ENCODE assay signal across 35 cellular contexts in the genomic region with DNA sequence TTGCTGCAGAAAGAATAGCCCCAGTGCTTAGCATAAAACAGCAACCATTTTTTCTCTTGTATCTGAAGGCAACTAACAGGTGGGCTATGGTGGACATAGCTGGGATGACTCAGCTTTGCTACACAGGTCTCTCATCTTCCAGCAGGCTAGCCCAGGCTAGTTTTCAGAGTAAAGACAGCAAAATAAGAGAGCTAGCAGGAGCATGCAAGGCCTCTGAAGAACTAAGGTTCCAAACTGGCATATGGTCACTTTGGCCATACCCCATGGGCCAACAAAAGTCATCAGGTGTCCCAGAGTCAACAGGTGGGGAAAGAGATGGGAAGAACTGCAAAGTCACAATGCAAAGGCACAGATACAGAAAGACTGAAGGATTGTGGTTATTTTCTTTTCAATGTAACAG.
"Had no signal": no experiment of that assay in that cellular context is flagged by ENCODE, and none has a peak within 500 bp of the region (broad histone marks: within the 10 kb centered on the region; RNA-seq: fewer than 3 reads in every experiment).

No MANE protein-coding gene starts in this region.

- H3K27me3 ChIP-seq: ascending aorta had no signal

- H3K36me3 Mint-ChIP-seq: activated CD4-positive, alpha-beta memory T cell treated with anti-CD3 and anti-CD28 coated beads for 36 hours; activated naive CD4-positive, alpha-beta T cell treated with anti-CD3 and anti-CD28 coated beads, Interleukin-2, amount 50 U/mL, for 24 hours; activated naive CD8-positive, alpha-beta T cell; activated naive CD8-positive, alpha-beta T cell treated with anti-CD3 and anti-CD28 coated beads, Interleukin-2, amount 10 ng/mL, durations not matched to agents 7 days and 5 days; brain had no signal

- H3K4me1 Mint-ChIP-seq: activated B cell treated with CpG ODN at 0.5 μM for 24 hours; activated CD4-positive, alpha-beta T cell treated with anti-CD3 and anti-CD28 coated beads, Interleukin-2, amount 10 ng/mL, durations not matched to agents 24 days and 14 days; activated naive CD4-positive, alpha-beta T cell treated with anti-CD3 and anti-CD28 coated beads, Interleukin-2, amount 50 U/mL, for 24 hours; activated naive CD8-positive, alpha-beta T cell treated with anti-CD3 and anti-CD28 coated beads, Interleukin-2, amount 10 ng/mL, durations not matched to agents 7 days and 5 days; activated naive CD8-positive, alpha-beta T cell treated with anti-CD3 and anti-CD28 coated beads, Interleukin-2, amount 50 U/mL, for 24 hours; activated T-helper 17 cell treated with anti-CD3 and anti-CD28 coated beads, Interleukin-2, amount 50 U/mL, for 72 hours had no signal

- H3K4me3 ChIP-seq: ascending aorta had no signal

- H3K9me3 ChIP-seq: ascending aorta had no signal

- FAIRE-seq: TTC549 had no signal

- H3K27me3 Mint-ChIP-seq: activated B cell treated with CpG ODN at 0.5 μM for 24 hours; activated CD4-positive, alpha-beta memory T cell treated with anti-CD3 and anti-CD28 coated beads for 36 hours; activated CD4-positive, alpha-beta T cell treated with anti-CD3 and anti-CD28 coated beads, Interleukin-2, amount 10 ng/mL, durations not matched to agents 24 days and 14 days; activated CD8-positive, alpha-beta T cell treated with anti-CD3 and anti-CD28 coated beads for 36 hours; activated naive CD4-positive, alpha-beta T cell treated with anti-CD3 and anti-CD28 coated beads, Interleukin-2, amount 50 U/mL, for 24 hours; activated naive CD8-positive, alpha-beta T cell treated with anti-CD3 and anti-CD28 coated beads, Interleukin-2, amount 50 U/mL, for 24 hours had no signal

- H3K36me3 ChIP-seq: ascending aorta had no signal

- H3K9me3 Mint-ChIP-seq: activated B cell treated with CpG ODN at 0.5 μM for 24 hours; activated CD4-positive, alpha-beta memory T cell treated with anti-CD3 and anti-CD28 coated beads for 36 hours; activated CD4-positive, alpha-beta T cell treated with anti-CD3 and anti-CD28 coated beads, Interleukin-2, amount 10 ng/mL, durations not matched to agents 24 days and 14 days; activated CD8-positive, alpha-beta T cell treated with anti-CD3 and anti-CD28 coated beads for 36 hours; activated naive CD4-positive, alpha-beta T cell treated with anti-CD3 and anti-CD28 coated beads, Interleukin-2, amount 50 U/mL, for 24 hours; activated naive CD8-positive, alpha-beta T cell treated with anti-CD3 and anti-CD28 coated beads, Interleukin-2, amount 10 ng/mL, durations not matched to agents 7 days and 5 days; activated naive CD8-positive, alpha-beta T cell treated with anti-CD3 and anti-CD28 coated beads, Interleukin-2, amount 50 U/mL, for 24 hours; activated T-cell treated with anti-CD3 and anti-CD28 coated beads, Interleukin-2, amount 50 U/mL, for 4 hours; activated T-helper 1 cell treated with anti-CD3 and anti-CD28 coated beads, Interleukin-12 subunit alpha, Interleukin-12 subunit beta, Interleukin-2, Interleukin-4 antibody, amounts not matched to agents 30 ng/mL and 10 ng/mL and 1 ng/mL, durations not matched to agents 14 hours and 24 hours and 36 hours; T-helper 1 cell treated with Interleukin-12 subunit alpha and Interleukin-12 subunit beta and Interleukin-4 antibody, amounts not matched to agents 30 μg/mL and 1 μg/mL, for 36 hours; T-helper 2 cell treated with Interferon-gamma antibody and Interleukin-4, amounts not matched to agents 5 μg/mL and 100 μg/mL, for 36 hours had no signal

- H3K4me3 Mint-ChIP-seq: activated B cell treated with CpG ODN at 0.5 μM for 24 hours; activated CD4-positive, alpha-beta memory T cell treated with anti-CD3 and anti-CD28 coated beads for 36 hours; activated CD4-positive, alpha-beta T cell treated with anti-CD3 and anti-CD28 coated beads, Interleukin-2, amount 10 ng/mL, durations not matched to agents 24 days and 14 days; activated CD8-positive, alpha-beta T cell treated with anti-CD3 and anti-CD28 coated beads for 36 hours; activated naive CD4-positive, alpha-beta T cell treated with anti-CD3 and anti-CD28 coated beads for 36 hours; activated naive CD4-positive, alpha-beta T cell treated with anti-CD3 and anti-CD28 coated beads, Interleukin-2, amount 50 U/mL, for 24 hours; activated naive CD8-positive, alpha-beta T cell; activated naive CD8-positive, alpha-beta T cell treated with anti-CD3 and anti-CD28 coated beads, Interleukin-2, amount 10 ng/mL, durations not matched to agents 7 days and 5 days; activated naive CD8-positive, alpha-beta T cell treated with anti-CD3 and anti-CD28 coated beads, Interleukin-2, amount 50 U/mL, for 24 hours; activated T-cell treated with anti-CD3 and anti-CD28 coated beads, Interleukin-2, amount 50 U/mL, for 4 hours; activated T-cell treated with anti-CD3 and anti-CD28 coated beads, Interleukin-2, amount 50 U/mL, for 72 hours; activated T-helper 1 cell treated with anti-CD3 and anti-CD28 coated beads, Interleukin-12 subunit alpha, Interleukin-12 subunit beta, Interleukin-2, Interleukin-4 antibody, amounts not matched to agents 30 ng/mL and 10 ng/mL and 1 ng/mL, durations not matched to agents 14 hours and 24 hours and 36 hours; activated T-helper 17 cell treated with anti-CD3 and anti-CD28 coated beads, Interleukin-2, amount 50 U/mL, for 72 hours; T-helper 1 cell treated with Interleukin-12 subunit alpha and Interleukin-12 subunit beta and Interleukin-4 antibody, amounts not matched to agents 30 μg/mL and 1 μg/mL, for 36 hours; T-helper 2 cell treated with Interferon-gamma antibody and Interleukin-4, amounts not matched to agents 5 μg/mL and 100 μg/mL, for 36 hours had no signal

- H3K27ac ChIP-seq: ascending aorta, VCaP had no signal

- H3K4me1 ChIP-seq: ascending aorta had no signal

- H3K27ac Mint-ChIP-seq: activated B cell treated with CpG ODN at 0.5 μM for 24 hours; activated CD4-positive, alpha-beta memory T cell treated with anti-CD3 and anti-CD28 coated beads for 36 hours; activated CD4-positive, alpha-beta T cell treated with anti-CD3 and anti-CD28 coated beads, Interleukin-2, amount 10 ng/mL, durations not matched to agents 24 days and 14 days; activated CD8-positive, alpha-beta T cell treated with anti-CD3 and anti-CD28 coated beads for 36 hours; activated naive CD4-positive, alpha-beta T cell treated with anti-CD3 and anti-CD28 coated beads for 36 hours; activated naive CD4-positive, alpha-beta T cell treated with anti-CD3 and anti-CD28 coated beads, Interleukin-2, amount 50 U/mL, for 24 hours; activated naive CD8-positive, alpha-beta T cell; activated naive CD8-positive, alpha-beta T cell treated with anti-CD3 and anti-CD28 coated beads, Interleukin-2, amount 10 ng/mL, durations not matched to agents 7 days and 5 days; activated naive CD8-positive, alpha-beta T cell treated with anti-CD3 and anti-CD28 coated beads, Interleukin-2, amount 50 U/mL, for 24 hours; activated T-cell treated with anti-CD3 and anti-CD28 coated beads, Interleukin-2, amount 50 U/mL, for 72 hours; activated T-helper 1 cell treated with anti-CD3 and anti-CD28 coated beads, Interleukin-12 subunit alpha, Interleukin-12 subunit beta, Interleukin-2, Interleukin-4 antibody, amounts not matched to agents 30 ng/mL and 10 ng/mL and 1 ng/mL, durations not matched to agents 14 hours and 24 hours and 36 hours; activated T-helper 17 cell treated with anti-CD3 and anti-CD28 coated beads, Interleukin-2, amount 50 U/mL, for 72 hours; T-helper 1 cell treated with Interleukin-12 subunit alpha and Interleukin-12 subunit beta and Interleukin-4 antibody, amounts not matched to agents 30 μg/mL and 1 μg/mL, for 36 hours; T-helper 2 cell treated with Interferon-gamma antibody and Interleukin-4, amounts not matched to agents 5 μg/mL and 100 μg/mL, for 36 hours had no signal

- ATAC-seq: activated CD8-positive, alpha-beta T cell treated with anti-CD3 and anti-CD28 coated beads for 36 hours; activated naive CD8-positive, alpha-beta T cell treated with anti-CD3 and anti-CD28 coated beads, Interleukin-2, amount 50 U/mL, for 24 hours; activated T-cell treated with anti-CD3 and anti-CD28 coated beads, Interleukin-2, amount 50 U/mL, for 4 hours; activated T-cell treated with anti-CD3 and anti-CD28 coated beads, Interleukin-2, amount 50 U/mL, for 72 hours; activated T-helper 17 cell treated with anti-CD3 and anti-CD28 coated beads, Interleukin-2, amount 50 U/mL, for 72 hours had no signal

- DNase-seq: activated B cell treated with CpG ODN at 0.5 μM for 24 hours; activated CD4-positive, alpha-beta memory T cell treated with anti-CD3 and anti-CD28 coated beads for 36 hours; activated CD4-positive, alpha-beta T cell treated with anti-CD3 and anti-CD28 coated beads for 4 hours; activated CD4-positive, alpha-beta T cell treated with anti-CD3 and anti-CD28 coated beads, Interleukin-2, amount 10 ng/mL, durations not matched to agents 24 days and 14 days; activated CD4-positive, alpha-beta T cell treated with anti-CD3 and anti-CD28 coated beads, Interleukin-2, amount 50 U/mL, for 1 hour; activated CD4-positive, alpha-beta T cell treated with anti-CD3 and anti-CD28 coated beads, Interleukin-2, amount 50 U/mL, for 4 hours; activated CD4-positive, CD25-positive, alpha-beta regulatory T cell treated with anti-CD3 and anti-CD28 coated beads, Interleukin-2, amount 50 U/mL, for 72 hours; activated CD8-positive, alpha-beta memory T cell treated with anti-CD3 and anti-CD28 coated beads, Interleukin-2, amount 50 U/mL, for 4 hours; activated CD8-positive, alpha-beta T cell treated with anti-CD3 and anti-CD28 coated beads for 36 hours; activated effector memory CD4-positive, alpha-beta T cell treated with anti-CD3 and anti-CD28 coated beads, Interleukin-2, amount 50 U/mL, for 16 hours; activated gamma-delta T cell treated with Interleukin-2 at 50 U/mL for 16 hours; activated naive CD4-positive, alpha-beta T cell; activated naive CD4-positive, alpha-beta T cell treated with anti-CD3 and anti-CD28 coated beads for 36 hours; activated naive CD8-positive, alpha-beta T cell treated with anti-CD3 and anti-CD28 coated beads, Interleukin-2, amount 10 ng/mL, durations not matched to agents 7 days and 5 days; activated naive CD8-positive, alpha-beta T cell treated with anti-CD3 and anti-CD28 coated beads, Interleukin-2, amount 50 U/mL, for 24 hours; activated T-cell treated with anti-CD3 and anti-CD28 coated beads for 4 hours; activated T-cell treated with anti-CD3 and anti-CD28 coated beads, Interleukin-2, amount 50 U/mL, for 1 hour; activated T-cell treated with anti-CD3 and anti-CD28 coated beads, Interleukin-2, amount 50 U/mL, for 4 hours; activated T-cell treated with anti-CD3 and anti-CD28 coated beads, Interleukin-2, amount 50 U/mL, for 72 hours; amygdala; anterior cingulate cortex; central memory CD4-positive, alpha-beta T cell; T-helper 1 cell; T-helper 2 cell; T-helper 9 cell had no signal
